Comparison of ENCODE assay signal across 8 cellular contexts in genomic region chr3:127822836-127823589, GRCh38. TPM values are rescaled to one million over a fixed set of nuclear protein-coding genes. Genes with fewer than 3 reads are reported as not detected.
DNase-seq lines count a peak whose midpoint lies in the region; ATAC-seq and TF ChIP-seq lines count a peak whose summit lies in the region.

No MANE protein-coding gene starts in this region.

- H3K27ac Mint-ChIP-seq in activated naive CD8-positive, alpha-beta T cell treated with anti-CD3 and anti-CD28 coated beads for 36 hours = peak overlapping the region; percentile 70

- 1% methylated on average over 84 of the region's 98 CpGs for WGBS in prostate gland

- H3K4me3 ChIP-seq in prostate gland = peak overlapping the region; percentile 59 to 72

- intact Hi-C loops in left ventricle myocardium superior (cut with micrococcal nuclease) (loop anchor here (5.0 kb wide), 1 partner anchor 126 kb away; no protein-coding TSS in a partner anchor), prostate gland (cut with DNase I) (loop anchor here (2.0 to 10.0 kb wide), 4 partner anchors 32 to 248 kb away; no protein-coding TSS in a partner anchor)

- DNase-seq in AML-193 (lab: John Stamatoyannopoulos, UW) = peak; percentile 48 to 50
- DNase-seq in activated naive CD8-positive, alpha-beta T cell treated with anti-CD3 and anti-CD28 coated beads for 36 hours = peak; percentile 22
- peak; percentile 84 for DNase-seq in left ventricle myocardium superior
- no peak for DNase-seq in prostate gland (ENCODE audit: low spot score)
- DNase-seq in DMS79 treated with DMSO at 0.1 percent for 48 hours (lab: John Stamatoyannopoulos, UW) = no peak

- H3K27me3 ChIP-seq in prostate gland (replicated peaks; ENCODE audit: insufficient read depth) = no peaks in the 10 kb centered on the region

- H3K9me3 Mint-ChIP-seq in activated naive CD8-positive, alpha-beta T cell treated with anti-CD3 and anti-CD28 coated beads for 36 hours = peaks cover 8% of the 10 kb centered on the region

- H3K4me1 Mint-ChIP-seq in activated naive CD8-positive, alpha-beta T cell treated with anti-CD3 and anti-CD28 coated beads for 36 hours = peaks cover 5% of the 10 kb centered on the region

- TF ChIP-seq POLR2A in GM15510 (IDR thresholded peaks at IDR 0.05; ENCODE audit: borderline replicate concordance, extremely low read depth, insufficient read length) = peak; percentile 61
- no peak for TF ChIP-seq POLR2A in prostate gland (IDR thresholded peaks at IDR 0.05)

- H3K4me1 ChIP-seq in prostate gland (replicated peaks) = peaks cover 8% of the 10 kb centered on the region

- no peaks in the 10 kb centered on the region for H3K36me3 ChIP-seq in prostate gland

- peak; percentile 52 for ATAC-seq in HG03442 (IDR thresholded peaks at IDR 0.05; ENCODE audit: unreplicated experiment)
- peak; percentile 85 for ATAC-seq in left ventricle myocardium superior
- ATAC-seq in HG02840 (IDR thresholded peaks at IDR 0.05; ENCODE audit: low FRiP score, unreplicated experiment) = no peak

- no peaks in the 10 kb centered on the region for H3K9me3 ChIP-seq in prostate gland

- H3K4me3 Mint-ChIP-seq in activated naive CD8-positive, alpha-beta T cell treated with anti-CD3 and anti-CD28 coated beads for 36 hours = peak overlapping the region; percentile 78

- H3K27me3 Mint-ChIP-seq in activated naive CD8-positive, alpha-beta T cell treated with anti-CD3 and anti-CD28 coated beads for 36 hours = peaks cover 68% of the 10 kb centered on the region

- peak in 3 of 4 experiments; percentile 15 to 44 (median 34) for TF ChIP-seq CTCF in prostate gland (IDR thresholded peaks at IDR 0.05)

- peak overlapping the region; percentile 65 to 73 for H3K27ac ChIP-seq in prostate gland

- H3K36me3 Mint-ChIP-seq in activated naive CD8-positive, alpha-beta T cell treated with anti-CD3 and anti-CD28 coated beads for 36 hours = no peaks in the 10 kb centered on the region

RNA-seq across cellular contexts. Expression of gene MGLL, which starts 0.7 kb away (rescaled TPM):
- under 1 TPM; 0.28 to 0.29 TPM for total RNA-seq in activated naive CD8-positive, alpha-beta T cell treated with anti-CD3 and anti-CD28 coated beads for 36 hours
- total RNA-seq in left ventricle myocardium superior (94.3 TPM), prostate gland (10 to 100 TPM; 20.0 to 31.8 TPM)

Comparison
In these comparisons a context has a peak if more than half of its experiments do, and no peak if none do; other contexts are left out.
1. DNase-seq: peak in AML-193 (2 of 2), activated naive CD8-positive, alpha-beta T cell treated with anti-CD3 and anti-CD28 coated beads for 36 hours (single experiment) and left ventricle myocardium superior (single experiment); none in prostate gland (single experiment) and DMS79 treated with DMSO at 0.1 percent for 48 hours (single experiment).
2. RNA of gene MGLL, which starts 0.7 kb away (total RNA-seq): 94.3 TPM in left ventricle myocardium superior (single experiment) and 20.0 to 31.8 TPM in prostate gland; 0.28 to 0.29 TPM in activated naive CD8-positive, alpha-beta T cell treated with anti-CD3 and anti-CD28 coated beads for 36 hours; every median in the first group is over 10 times any median in the second.